ENCODE assay signal across 8 cellular contexts in the genomic region with DNA sequence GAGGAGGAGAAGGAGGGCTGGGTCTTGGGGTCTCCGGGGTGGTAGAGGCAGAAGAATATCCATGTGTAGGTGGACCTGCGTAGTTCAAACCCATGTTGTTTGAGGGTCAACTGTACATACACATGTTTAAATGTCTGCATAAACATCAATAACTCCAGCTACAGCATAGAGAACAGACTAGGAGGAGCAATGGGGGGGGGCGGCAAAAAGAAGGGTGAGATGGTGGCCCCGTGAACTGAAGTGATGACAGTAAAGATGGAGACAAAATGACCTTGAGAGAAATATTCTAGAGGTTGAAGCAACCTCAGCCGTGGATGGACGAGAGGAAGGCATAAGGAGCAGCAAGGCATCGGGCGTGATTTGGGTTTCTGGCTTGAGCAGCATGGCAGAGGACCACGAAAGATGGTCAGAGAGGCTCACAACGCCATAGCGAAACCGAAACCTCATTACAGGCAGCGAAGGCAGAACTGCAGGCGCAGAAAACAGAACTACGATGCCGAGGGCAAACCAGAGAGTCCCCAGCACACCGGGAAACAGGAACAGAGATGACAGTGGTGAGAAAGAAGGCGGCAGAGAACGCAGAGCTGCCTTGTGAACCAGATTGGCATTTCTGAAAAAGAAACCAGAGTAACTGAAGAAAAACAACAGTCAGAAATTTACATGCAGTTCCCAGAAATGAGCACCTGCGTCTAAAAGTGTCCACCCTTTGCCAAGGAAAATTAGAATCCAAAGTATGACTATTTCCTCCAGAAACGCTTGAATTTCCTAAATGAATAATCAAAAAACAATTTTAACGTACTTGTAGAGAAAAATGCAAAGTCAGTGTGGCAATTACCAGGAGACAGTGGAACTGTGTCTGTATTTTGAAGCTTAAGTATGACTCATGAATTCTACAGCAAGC. TPM values are rescaled to one million over a fixed set of nuclear protein-coding genes. Genes with fewer than 3 reads are reported as not detected.
DNase-seq lines count a peak whose midpoint lies in the region; ATAC-seq, FAIRE-seq and TF ChIP-seq lines count a peak whose summit lies in the region.

No MANE protein-coding gene starts in this region.

- H3K4me3 Mint-ChIP-seq in naive thymus-derived CD4-positive, alpha-beta T cell: peak overlapping the region; percentile 80 to 96 (median 91)

- peaks cover 0 to 8% (median 0%) of the 10 kb centered on the region in 11 donors for H3K9me3 Mint-ChIP-seq in naive thymus-derived CD4-positive, alpha-beta T cell

- H3K36me3 Mint-ChIP-seq in naive thymus-derived CD4-positive, alpha-beta T cell: peaks cover 0 to 4% (median 0%) of the 10 kb centered on the region in 5 donors

- CTCF ChIA-PET in naive thymus-derived CD4-positive, alpha-beta T cell (lab: Charles Lee): interaction anchor here (1.0 to 1.2 kb wide), 4 partner anchors 12 to 149 kb away, joined by 3 to 6 read pairs (median 4); no protein-coding TSS in a partner anchor

- H3K9me3 ChIP-seq in naive thymus-derived CD4-positive, alpha-beta T cell (ENCODE audit: control insufficient read depth in 2 of 3, low read length in 3 of 3): no peaks in the 10 kb centered on the region
- H3K9me3 ChIP-seq in tibial nerve: no peaks in the 10 kb centered on the region

- intact Hi-C loops in naive thymus-derived CD4-positive, alpha-beta T cell (cut with micrococcal nuclease): loop anchor here (1.0 to 10.0 kb wide), 16 partner anchors 12 to 1157 kb away; partner anchors contain the start of genes CENPU (in 2 of the 2), CFAP97 (in 2 of the 2), IRF2 (in 2 of the 2) and ANKRD37 (in 1 of the 2)

- H3K27me3 ChIP-seq in naive thymus-derived CD4-positive, alpha-beta T cell (ENCODE audit: control insufficient read depth in 2 of 2, insufficient read depth in 2 of 2, low read length in 2 of 2): no peaks in the 10 kb centered on the region
- H3K27me3 ChIP-seq in tibial nerve: no peaks in the 10 kb centered on the region

- peaks cover 6 to 14% of the 10 kb centered on the region in 2 donors for H3K4me1 ChIP-seq in naive thymus-derived CD4-positive, alpha-beta T cell (ENCODE audit: control insufficient read depth in 2 of 2, insufficient read depth in 2 of 2, low read length in 2 of 2)
- H3K4me1 ChIP-seq in tibial nerve: peaks cover 0 to 17% (median 4%) of the 10 kb centered on the region in 4 donors

- peak overlapping the region; percentile 93 to 99 (median 96) for H3K27ac Mint-ChIP-seq in naive thymus-derived CD4-positive, alpha-beta T cell

- H3K36me3 ChIP-seq in naive thymus-derived CD4-positive, alpha-beta T cell (ENCODE audit: control insufficient read depth in 2 of 3, insufficient read depth in 3 of 3, low read length in 3 of 3): no peaks in the 10 kb centered on the region
- no peaks in the 10 kb centered on the region for H3K36me3 ChIP-seq in tibial nerve

- TF ChIP-seq POLR2A in GM12891 (IDR thresholded peaks at IDR 0.05; ENCODE audit: low read depth, low read length) (peak; percentile 42; the same call in 1 of the 2 replicates), tibial nerve (IDR thresholded peaks at IDR 0.05) (no peak)

- peak overlapping the region; percentile 77 for H3K27ac ChIP-seq in naive thymus-derived CD4-positive, alpha-beta T cell (ENCODE audit: low read depth, low read length)
- peak overlapping the region in 3 of 4 donors; percentile 72 to 86 (median 74) for H3K27ac ChIP-seq in tibial nerve

- FAIRE-seq in GM12891 (lab: Jason Lieb, UNC): peak; percentile 99

- peak; percentile 83 for ATAC-seq in HG02588 (IDR thresholded peaks at IDR 0.05; ENCODE audit: unreplicated experiment)
- ATAC-seq in naive thymus-derived CD4-positive, alpha-beta T cell: peak; percentile 82

- TF ChIP-seq CTCF in tibial nerve (IDR thresholded peaks at IDR 0.05): no peak

- H3K4me1 Mint-ChIP-seq in naive thymus-derived CD4-positive, alpha-beta T cell: peaks cover 5 to 80% (median 35%) of the 10 kb centered on the region in 7 donors

- DNase-seq in GM12891 (ENCODE audit: insufficient read length, low spot score): no peak
- peak; percentile 77 for DNase-seq in NCI-H1092 treated with DMSO at 0.1 percent for 48 hours (lab: John Stamatoyannopoulos, UW)
- peak; percentile 85 for DNase-seq in activated CD4-positive, alpha-beta T cell treated with anti-CD3 and anti-CD28 coated beads for 48 hours
- peak; percentile 55 to 83 for DNase-seq in dermis microvascular lymphatic vessel endothelial cell (ENCODE audit: low read depth in 2 of 2)
- DNase-seq in naive thymus-derived CD4-positive, alpha-beta T cell: peak; percentile 25 to 79 (median 65)
- peak in 1 of 2 donors; percentile 32 for DNase-seq in tibial nerve (ENCODE audit: low spot score in 2 of 2)
- DNase-seq in NCI-H2107 (lab: John Stamatoyannopoulos, UW): no peak

- H3K27me3 Mint-ChIP-seq in naive thymus-derived CD4-positive, alpha-beta T cell: no peaks in the 10 kb centered on the region

- TF ChIP-seq EP300 in tibial nerve (IDR thresholded peaks at IDR 0.05): peak in 1 of 2 donors; percentile 41

- H3K4me3 ChIP-seq in naive thymus-derived CD4-positive, alpha-beta T cell (ENCODE audit: low read length): peak overlapping the region; percentile 61
- peak overlapping the region; percentile 4 to 25 (median 20) for H3K4me3 ChIP-seq in tibial nerve

- POLR2A ChIA-PET in naive thymus-derived CD4-positive, alpha-beta T cell (lab: Charles Lee): interaction anchor here (0.7 to 5.9 kb wide), 16 partner anchors 13 to 577 kb away, joined by 3 to 63 read pairs (median 4); partner anchors contain the start of genes CASP3, CENPU, IRF2 and PRIMPOL

- 67 to 68% methylated on average over 22 of the region's 22 CpGs for WGBS in tibial nerve, 2 donors

TF ChIP-seq in GM12891, 5 proteins besides CTCF, POLR2A, EP300 and RAD21:
- TF ChIP-seq SPI1 (IDR thresholded peaks at IDR 0.05; ENCODE audit: low read depth, low read length) (peak; percentile 95), TAF1 (IDR thresholded peaks at IDR 0.05; ENCODE audit: low read depth, low read length) (peak; percentile 61), PAX5 (IDR thresholded peaks at IDR 0.05; ENCODE audit: insufficient read depth, low read length, severe bottlenecking) (peak; percentile 27), POLR2AphosphoS5 (IDR thresholded peaks at IDR 0.05; ENCODE audit: low read depth, low read length) (peak; percentile 86), POU2F2 (IDR thresholded peaks at IDR 0.05; ENCODE audit: low read depth, low read length) (peak; percentile 86; the same call in 1 of the 2 replicates)

RNA-seq across cellular contexts. Expression of gene ENPP6, which starts 50.2 kb away (rescaled TPM):
- 0.35 TPM for polyA plus RNA-seq in GM12891 (2012; ENCODE audit: low read depth, missing spikeins)
- under 0.01 TPM in 1 of 2 replicates, not detected in the other for total RNA-seq in dermis microvascular lymphatic vessel endothelial cell
- total RNA-seq in naive thymus-derived CD4-positive, alpha-beta T cell: 1 to 10 TPM in 1 of 5 experiments, not detected in 4; 3.1 TPM
- polyA plus RNA-seq in naive thymus-derived CD4-positive, alpha-beta T cell: not detected
- 10 to 100 TPM; 12.6 to 42.6 (median 30.3) TPM for total RNA-seq in tibial nerve

Comparison
In these comparisons a context has a peak if more than half of its experiments do, and no peak if none do; other contexts are left out.
1. DNase-seq: peak in NCI-H1092 treated with DMSO at 0.1 percent for 48 hours (single experiment), activated CD4-positive, alpha-beta T cell treated with anti-CD3 and anti-CD28 coated beads for 48 hours (single experiment), dermis microvascular lymphatic vessel endothelial cell (2 of 2) and naive thymus-derived CD4-positive, alpha-beta T cell (9 of 9); none in GM12891 (single experiment) and NCI-H2107 (single experiment).